ENCODE assay signal across 8 cellular contexts in the genomic region with DNA sequence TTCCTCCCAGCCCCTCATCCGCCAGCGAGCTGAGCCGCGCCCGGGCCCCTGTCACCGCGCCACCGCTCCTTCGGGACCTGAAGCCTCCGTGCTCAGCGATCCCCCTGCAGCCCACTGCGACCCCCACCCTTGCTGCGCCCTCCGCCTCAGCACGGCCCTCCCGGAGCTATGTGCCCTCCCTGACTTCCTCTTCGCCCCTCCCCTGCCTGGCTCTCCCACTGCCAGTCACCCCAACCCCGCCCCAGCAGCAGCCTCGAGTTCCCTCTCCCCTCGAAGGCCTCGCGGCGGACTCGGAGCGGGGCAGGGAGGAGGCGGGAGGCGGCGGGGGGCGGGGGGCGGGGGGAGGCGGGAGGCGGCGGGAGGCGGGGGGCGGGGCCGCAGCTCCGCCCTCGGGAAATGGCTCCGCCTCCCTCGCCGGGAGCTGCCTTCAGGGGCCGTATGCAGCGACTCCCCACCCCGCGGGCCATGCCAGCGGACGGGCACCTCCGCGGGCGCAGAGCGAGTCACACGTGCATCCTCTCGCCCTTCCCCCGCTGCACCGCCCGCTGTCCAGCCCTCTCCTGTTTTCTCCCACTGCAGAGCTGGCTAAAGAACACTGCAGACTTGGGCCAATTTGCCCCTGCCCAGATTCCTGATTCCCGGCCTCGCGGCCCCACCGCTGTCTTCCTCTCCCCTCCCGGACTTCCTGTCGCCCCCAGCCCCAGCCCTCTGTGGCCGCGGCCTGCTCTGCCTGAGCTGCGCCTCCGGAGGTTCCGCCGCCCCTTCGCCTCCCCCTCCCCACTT. TPM values are rescaled to one million over a fixed set of nuclear protein-coding genes. Genes with fewer than 3 reads are reported as not detected.
DNase-seq lines count a peak whose midpoint lies in the region; ATAC-seq and TF ChIP-seq lines count a peak whose summit lies in the region.

No MANE protein-coding gene starts in this region.

- TF ChIP-seq CTCF in BJ (IDR thresholded peaks at IDR 0.05; ENCODE audit: insufficient read depth, low read depth, low read length) (no peak), OCI-LY3 (IDR thresholded peaks at IDR 0.05; ENCODE audit: low read depth, low read length) (no peak)

- ATAC-seq in GM19351 (IDR thresholded peaks at IDR 0.05; ENCODE audit: unreplicated experiment): peak; percentile 87

- WGBS in HUES64: under 1% methylated on average over 59 of the region's 69 CpGs
- 3 to 8% methylated on average over 36 to 63 of the region's 69 CpGs for WGBS in esophagus, 2 donors

- H3K27me3 ChIP-seq in BJ (ENCODE audit: control insufficient read depth, insufficient read depth, low read length) (no peaks in the 10 kb centered on the region), HUES64 (ENCODE audit: insufficient read depth, low read length) (peaks cover 32% of the 10 kb centered on the region), OCI-LY3 (ENCODE audit: low read depth, low read length) (no peaks in the 10 kb centered on the region), esophagus (ENCODE audit: control insufficient read depth in 1 of 2, insufficient read depth in 2 of 2, low read length in 2 of 2) (no peaks in the 10 kb centered on the region), mucosa of stomach (ENCODE audit: control insufficient read depth, insufficient read depth, low read length) (no peaks in the 10 kb centered on the region)

- H3K36me3 ChIP-seq in BJ (ENCODE audit: control insufficient read depth, insufficient read depth, low read length) (no peaks in the 10 kb centered on the region), HUES64 (ENCODE audit: insufficient read depth, low read length) (no peaks in the 10 kb centered on the region), OCI-LY3 (replicated peaks; ENCODE audit: low read depth, low read length) (no peaks in the 10 kb centered on the region), esophagus (ENCODE audit: control insufficient read depth in 2 of 2, insufficient read depth in 2 of 2, low read length in 1 of 2) (no peaks in the 10 kb centered on the region), mucosa of stomach (ENCODE audit: control insufficient read depth, insufficient read depth, low read length) (no peaks in the 10 kb centered on the region)

- peak overlapping the region; percentile 72 for H3K4me2 ChIP-seq in OCI-LY3 (ENCODE audit: low read length)

- DNase-seq in BJ (ENCODE audit: low read depth) (peak; percentile 37), activated T-cell treated with anti-CD3 and anti-CD28 coated beads for 48 hours (ENCODE audit: low read depth) (peak; percentile 82)
- DNase-seq in stimulated activated CD8-positive, alpha-beta memory T cell treated with anti-CD3 and anti-CD28 coated beads, Interleukin-4, amount 100 ng/mL, for 24 hours (ENCODE audit: low read depth): peak; percentile 74

- CTCF ChIA-PET in BJ (lab: Yijun Ruan, JAX): interaction anchor here (0.8 to 10.9 kb wide), 3 partner anchors 9 to 126 kb away, joined by 5 to 242 read pairs (median 12); no protein-coding TSS in a partner anchor

- H3K27ac ChIP-seq in HUES64 (ENCODE audit: low read depth, low read length) (no peak overlapping the region), OCI-LY3 (ENCODE audit: low read length) (0 out of 2 replicates have a peak overlapping the region, but pooled peaks have one; percentile 11), esophagus (ENCODE audit: low read depth in 2 of 2, low read length in 1 of 2) (peak overlapping the region; percentile 91 to 99)

- H3K4me3 ChIP-seq in BJ (ENCODE audit: low read depth, low read length): peak overlapping the region; percentile 47
- peak overlapping the region; percentile 63 for H3K4me3 ChIP-seq in HUES64 (ENCODE audit: low read length)
- peak overlapping the region; percentile 71 for H3K4me3 ChIP-seq in OCI-LY3 (ENCODE audit: low read length)
- H3K4me3 ChIP-seq in esophagus (ENCODE audit: low read depth in 1 of 2, low read length in 2 of 2): peak overlapping the region; percentile 34 to 41
- no peak overlapping the region for H3K4me3 ChIP-seq in mucosa of stomach (ENCODE audit: low read length)

- no peaks in the 10 kb centered on the region for H3K79me2 ChIP-seq in OCI-LY3 (ENCODE audit: low read length)

- H3K9me3 ChIP-seq in HUES64 (ENCODE audit: insufficient read depth, low read depth, low read length) (no peaks in the 10 kb centered on the region), OCI-LY3 (ENCODE audit: insufficient read depth, low read length) (no peaks in the 10 kb centered on the region), esophagus (ENCODE audit: control insufficient read depth in 2 of 2, insufficient read depth in 1 of 2, low read depth in 1 of 2, low read length in 1 of 2) (no peaks in the 10 kb centered on the region), mucosa of stomach (ENCODE audit: control insufficient read depth, low read length) (no peaks in the 10 kb centered on the region)

- H3K9ac ChIP-seq in HUES64 (ENCODE audit: low read depth, low read length) (0 out of 2 replicates have a peak overlapping the region, but pooled peaks have one; percentile 10), OCI-LY3 (ENCODE audit: low read length) (peak overlapping the region; percentile 35; the same call in 1 of the 2 replicates), mucosa of stomach (ENCODE audit: low read length) (peak overlapping the region; percentile 87)

- no peak overlapping the region for H2AFZ ChIP-seq in OCI-LY3 (ENCODE audit: low read depth, low read length)

- no peaks in the 10 kb centered on the region for H4K20me1 ChIP-seq in OCI-LY3 (ENCODE audit: insufficient read depth, low read length)

- no peaks in the 10 kb centered on the region for H3K4me1 ChIP-seq in HUES64 (ENCODE audit: insufficient read depth, low read length)
- no peaks in the 10 kb centered on the region for H3K4me1 ChIP-seq in OCI-LY3 (ENCODE audit: low read length)
- peaks cover 4 to 8% of the 10 kb centered on the region in 2 donors for H3K4me1 ChIP-seq in esophagus (ENCODE audit: control insufficient read depth in 2 of 2, insufficient read depth in 2 of 2, low read length in 1 of 2)
- H3K4me1 ChIP-seq in mucosa of stomach (ENCODE audit: control insufficient read depth, insufficient read depth, low read length): peaks cover 35% of the 10 kb centered on the region

- POLR2A ChIA-PET in BJ (lab: Charles Lee): no interaction called here

RNA-seq across cellular contexts. Expression of a gene that starts 29.1 kb away (rescaled TPM):
- 17.5 and 32.1 TPM in 2 replicates for polyA plus RNA-seq in BJ (2011; rRNA removed)
- polyA minus RNA-seq in BJ (2011; rRNA and poly(A)+ RNA removed): 15.0 and 15.4 TPM in 2 replicates
- polyA plus RNA-seq in HUES64 (2013, experiment 1 of 2): 28.3 TPM
- 30.1 TPM for polyA plus RNA-seq in HUES64 (2013, experiment 2 of 2)
- polyA plus RNA-seq in esophagus: 10 to 100 TPM; 29.9 to 33.7 TPM

RNA-seq across cellular contexts. Expression of a gene that starts 32.7 kb away (rescaled TPM):
- 38.7 and 57.3 TPM in 2 replicates for polyA plus RNA-seq in BJ (2011; rRNA removed)
- 38.0 and 53.6 TPM in 2 replicates for polyA minus RNA-seq in BJ (2011; rRNA and poly(A)+ RNA removed)
- 14.6 TPM for polyA plus RNA-seq in HUES64 (2013, experiment 1 of 2)
- 13.5 TPM for polyA plus RNA-seq in HUES64 (2013, experiment 2 of 2)
- 10 to 100 TPM; 10.1 to 13.9 TPM for polyA plus RNA-seq in esophagus

Comparison
In these comparisons a context has a peak if more than half of its experiments do, and no peak if none do; other contexts are left out.
1. H3K9ac ChIP-seq: peak in every context shown above with its lines; median percentile 87 in mucosa of stomach; 35 in OCI-LY3; 10 in HUES64.